1 cellular context compared by ENCODE assay signal in the genomic region with DNA sequence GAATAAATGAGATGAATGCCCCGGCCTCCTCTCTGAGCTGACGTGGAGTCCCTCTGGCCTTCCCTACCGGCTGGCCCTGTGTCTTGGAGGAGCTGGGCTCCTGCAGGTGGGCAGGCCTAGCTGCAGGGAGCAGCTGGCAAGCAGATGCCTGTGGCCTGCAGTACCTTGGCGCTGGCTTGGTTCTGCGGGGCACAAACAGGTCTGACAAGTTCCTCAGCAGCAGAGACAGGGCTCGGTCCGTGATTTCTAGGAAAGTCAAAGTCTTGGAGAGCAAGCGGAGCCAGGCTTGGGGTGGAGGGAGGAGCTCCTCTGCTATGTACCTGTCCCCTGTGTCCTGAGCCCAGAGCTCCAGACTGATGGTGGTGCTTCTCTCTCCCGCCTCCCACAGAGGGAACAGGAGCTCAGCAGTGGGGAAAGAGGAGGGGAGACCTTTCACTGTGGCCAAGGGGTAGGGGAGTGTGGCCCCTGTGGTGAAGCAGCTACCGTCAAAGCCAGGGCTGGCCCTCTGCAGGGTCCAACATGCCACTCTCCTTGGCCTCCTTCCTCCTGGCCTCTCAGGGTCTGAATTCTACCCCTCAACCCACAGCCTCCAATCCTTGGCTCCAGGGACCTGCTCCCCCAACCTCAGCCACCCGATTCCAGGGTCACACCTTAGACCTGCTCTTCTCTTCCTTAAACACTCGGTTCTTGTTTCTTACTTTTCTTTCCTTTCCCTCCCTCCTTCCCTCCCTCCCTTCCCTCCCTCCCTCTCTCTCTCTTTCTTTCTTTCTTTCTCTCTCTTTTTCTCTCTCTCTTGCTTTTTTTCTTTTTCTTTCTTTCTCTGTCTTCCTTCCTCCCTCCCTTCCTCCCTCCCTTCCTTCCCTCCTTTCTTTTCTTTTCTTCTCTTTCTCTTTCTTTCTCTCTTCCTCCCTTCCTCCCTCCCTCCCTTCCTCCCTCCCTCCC.
TF ChIP-seq lines count a peak whose summit lies in the region.

No MANE protein-coding gene starts in this region.

TF ChIP-seq in GM23338, 12 proteins besides CTCF, POLR2A, EP300 and RAD21 (continued from another document):
- TF ChIP-seq, protein P1, sequence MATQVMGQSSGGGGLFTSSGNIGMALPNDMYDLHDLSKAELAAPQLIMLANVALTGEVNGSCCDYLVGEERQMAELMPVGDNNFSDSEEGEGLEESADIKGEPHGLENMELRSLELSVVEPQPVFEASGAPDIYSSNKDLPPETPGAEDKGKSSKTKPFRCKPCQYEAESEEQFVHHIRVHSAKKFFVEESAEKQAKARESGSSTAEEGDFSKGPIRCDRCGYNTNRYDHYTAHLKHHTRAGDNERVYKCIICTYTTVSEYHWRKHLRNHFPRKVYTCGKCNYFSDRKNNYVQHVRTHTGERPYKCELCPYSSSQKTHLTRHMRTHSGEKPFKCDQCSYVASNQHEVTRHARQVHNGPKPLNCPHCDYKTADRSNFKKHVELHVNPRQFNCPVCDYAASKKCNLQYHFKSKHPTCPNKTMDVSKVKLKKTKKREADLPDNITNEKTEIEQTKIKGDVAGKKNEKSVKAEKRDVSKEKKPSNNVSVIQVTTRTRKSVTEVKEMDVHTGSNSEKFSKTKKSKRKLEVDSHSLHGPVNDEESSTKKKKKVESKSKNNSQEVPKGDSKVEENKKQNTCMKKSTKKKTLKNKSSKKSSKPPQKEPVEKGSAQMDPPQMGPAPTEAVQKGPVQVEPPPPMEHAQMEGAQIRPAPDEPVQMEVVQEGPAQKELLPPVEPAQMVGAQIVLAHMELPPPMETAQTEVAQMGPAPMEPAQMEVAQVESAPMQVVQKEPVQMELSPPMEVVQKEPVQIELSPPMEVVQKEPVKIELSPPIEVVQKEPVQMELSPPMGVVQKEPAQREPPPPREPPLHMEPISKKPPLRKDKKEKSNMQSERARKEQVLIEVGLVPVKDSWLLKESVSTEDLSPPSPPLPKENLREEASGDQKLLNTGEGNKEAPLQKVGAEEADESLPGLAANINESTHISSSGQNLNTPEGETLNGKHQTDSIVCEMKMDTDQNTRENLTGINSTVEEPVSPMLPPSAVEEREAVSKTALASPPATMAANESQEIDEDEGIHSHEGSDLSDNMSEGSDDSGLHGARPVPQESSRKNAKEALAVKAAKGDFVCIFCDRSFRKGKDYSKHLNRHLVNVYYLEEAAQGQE (IDR thresholded peaks at IDR 0.05; ENCODE audit: unreplicated experiment): no peak
- TF ChIP-seq JUNB (IDR thresholded peaks at IDR 0.05; ENCODE audit: unreplicated experiment): no peak
- no peak for TF ChIP-seq STAT1 (IDR thresholded peaks at IDR 0.05; ENCODE audit: unreplicated experiment)
- TF ChIP-seq EZH2phosphoT487 (IDR thresholded peaks at IDR 0.05; ENCODE audit: unreplicated experiment): no peak
- TF ChIP-seq EZH2 (IDR thresholded peaks at IDR 0.05; ENCODE audit: low read depth, unreplicated experiment): no peak
- TF ChIP-seq CREB1 (CRISPR knock-in tag; IDR thresholded peaks at IDR 0.05; ENCODE audit: low read depth): no peak
